Comparison of ENCODE assay signal across 16 cellular contexts in genomic region chr14:32728526-32728925, GRCh38.
"Had no signal": no experiment of that assay in that cellular context is flagged by ENCODE, and none has a peak within 500 bp of the region (broad histone marks: within the 10 kb centered on the region; RNA-seq: fewer than 3 reads in every experiment).

No MANE protein-coding gene starts in this region.

- ATAC-seq: foreskin keratinocyte; naive thymus-derived CD8-positive, alpha-beta T cell; psoas muscle; right lobe of liver had no signal

- H3K27me3 ChIP-seq: foreskin keratinocyte, right lobe of liver, spleen, stomach, suprapubic skin, tibial artery, upper lobe of left lung, uterus had no signal

- H3K4me1 Mint-ChIP-seq: naive thymus-derived CD8-positive, alpha-beta T cell had no signal

- H3K27me3 Mint-ChIP-seq: dendritic cell treated with granulocyte-macrophage colony-stimulating factor and Interleukin-4, amounts not matched to agents 40 ng/mL and 50 ng/mL, for 4 days had no signal

- H3K27ac ChIP-seq: foreskin keratinocyte, parathyroid adenoma, psoas muscle, right lobe of liver, spleen, stomach, suprapubic skin, tibial artery, upper lobe of left lung, uterus had no signal

- H3K4me3 Mint-ChIP-seq: dendritic cell treated with granulocyte-macrophage colony-stimulating factor and Interleukin-4, amounts not matched to agents 40 ng/mL and 50 ng/mL, for 4 days; naive thymus-derived CD8-positive, alpha-beta T cell had no signal

- DNase-seq: foreskin keratinocyte; naive thymus-derived CD8-positive, alpha-beta T cell; psoas muscle; retina; right lobe of liver; stimulated activated CD4-positive, alpha-beta T cell treated with anti-CD3 and anti-CD28 coated beads, Interleukin-2, amount 100 ng/mL, for 24 hours; stimulated activated CD4-positive, alpha-beta T cell treated with anti-CD3 and anti-CD28 coated beads, Interleukin-4, amount 100 ng/mL, for 4 hours; stimulated activated naive CD4-positive, alpha-beta T cell; stomach; tibial artery; upper lobe of left lung; uterus had no signal

- H3K27ac Mint-ChIP-seq: dendritic cell treated with granulocyte-macrophage colony-stimulating factor and Interleukin-4, amounts not matched to agents 40 ng/mL and 50 ng/mL, for 4 days; naive thymus-derived CD8-positive, alpha-beta T cell had no signal

- H3K9me3 Mint-ChIP-seq: dendritic cell treated with granulocyte-macrophage colony-stimulating factor and Interleukin-4, amounts not matched to agents 40 ng/mL and 50 ng/mL, for 4 days had no signal
